Comparison of ENCODE assay signal across 9 cellular contexts in genomic region chr14:20631821-20632389, GRCh38. TPM values are rescaled to one million over a fixed set of nuclear protein-coding genes. Genes with fewer than 3 reads are reported as not detected.
DNase-seq lines count a peak whose midpoint lies in the region; ATAC-seq, FAIRE-seq and TF ChIP-seq lines count a peak whose summit lies in the region.
"Had no signal": no experiment of that assay in that cellular context is flagged by ENCODE, and none has a peak within 500 bp of the region (broad histone marks: within the 10 kb centered on the region; RNA-seq: fewer than 3 reads in every experiment).

No MANE protein-coding gene starts in this region.

- H3K4me2 ChIP-seq in mammary epithelial cell (ENCODE audit: insufficient read depth, low read depth, low read length): peak overlapping the region; percentile 89

- peak overlapping the region; percentile 75 for H3K4me3 Mint-ChIP-seq in stimulated activated effector memory CD8-positive, alpha-beta T cell treated with anti-CD3 and anti-CD28 coated beads, Interleukin-12 subunit alpha, Interleukin-12 subunit beta, amount 100 ng/mL, for 72 hours

- peak overlapping the region; percentile 68 for H2AFZ ChIP-seq in mammary epithelial cell (ENCODE audit: low read depth, low read length)

- no peak overlapping the region for H3K9ac ChIP-seq in mammary epithelial cell (ENCODE audit: insufficient read depth, low read length)
- no peak overlapping the region for H3K9ac ChIP-seq in kidney (ENCODE audit: low read length in 2 of 2)

- DNase-seq in NCI-H1105 treated with DMSO at 0.1 percent for 48 hours (lab: John Stamatoyannopoulos, UW) (peak; percentile 34), NCI-H1105 (lab: John Stamatoyannopoulos, UW) (no peak), NCI-H748 treated with DMSO at 0.1 percent for 48 hours (lab: John Stamatoyannopoulos, UW) (peak; percentile 33), mammary epithelial cell (peak; percentile 64), kidney (peak; percentile 83), NK-92 (lab: John Stamatoyannopoulos, UW; ENCODE audit: unreplicated experiment) (no peak), globus pallidus (ENCODE audit: low spot score) (no peak)
- no peak for DNase-seq in stimulated activated effector memory CD8-positive, alpha-beta T cell treated with anti-CD3 and anti-CD28 coated beads, Interleukin-12 subunit alpha, Interleukin-12 subunit beta, amount 100 ng/mL, for 72 hours (ENCODE audit: low spot score in 2 of 2)

- H3K27ac Mint-ChIP-seq in stimulated activated effector memory CD8-positive, alpha-beta T cell treated with anti-CD3 and anti-CD28 coated beads, Interleukin-12 subunit alpha, Interleukin-12 subunit beta, amount 100 ng/mL, for 72 hours: peak overlapping the region; percentile 97

- H3K9me3 Mint-ChIP-seq in stimulated activated effector memory CD8-positive, alpha-beta T cell treated with anti-CD3 and anti-CD28 coated beads, Interleukin-12 subunit alpha, Interleukin-12 subunit beta, amount 100 ng/mL, for 72 hours: no peaks in the 10 kb centered on the region

- no peaks in the 10 kb centered on the region for H3K79me2 ChIP-seq in mammary epithelial cell (ENCODE audit: insufficient read depth, low read length)

- peaks cover 37% of the 10 kb centered on the region for H3K36me3 Mint-ChIP-seq in stimulated activated effector memory CD8-positive, alpha-beta T cell treated with anti-CD3 and anti-CD28 coated beads, Interleukin-12 subunit alpha, Interleukin-12 subunit beta, amount 100 ng/mL, for 72 hours

- no peak overlapping the region for H3K27ac ChIP-seq in mammary epithelial cell (ENCODE audit: insufficient read depth, low read depth, low read length)
- no peak overlapping the region for H3K27ac ChIP-seq in kidney (ENCODE audit: low read depth in 2 of 2, low read length in 2 of 2)
- H3K27ac ChIP-seq: C4-2B had no signal

- no peak for FAIRE-seq in kidney (lab: Jason Lieb, UNC)

- no peaks in the 10 kb centered on the region for H3K9me3 ChIP-seq in mammary epithelial cell (replicated peaks; ENCODE audit: insufficient read depth, low read length)
- H3K9me3 ChIP-seq in kidney (ENCODE audit: control insufficient read depth in 1 of 2, low read length in 2 of 2): no peaks in the 10 kb centered on the region

- dilution Hi-C loops in mammary epithelial cell (cut with HindIII; ENCODE audit: low sequenced_read_pairs): no loop called here

- H3K4me3 ChIP-seq in mammary epithelial cell (replicated peaks in 1 of 3; ENCODE audit: insufficient read depth in 1 of 3, low read depth in 2 of 3, low read length in 3 of 3): peak overlapping the region; percentile 11 to 55 (median 53)
- peak overlapping the region; percentile 40 to 56 for H3K4me3 ChIP-seq in kidney (ENCODE audit: low read length in 2 of 2)

- no peaks in the 10 kb centered on the region for H4K20me1 ChIP-seq in mammary epithelial cell (ENCODE audit: insufficient read depth, low read length)

- WGBS in mammary epithelial cell (ENCODE audit: low coverage, missing lambda C conversion rate): 4% methylated on average over 10 of the region's 19 CpGs

- no peaks in the 10 kb centered on the region for H3K27me3 ChIP-seq in mammary epithelial cell (ENCODE audit: insufficient read depth, low read length)

- H3K4me1 ChIP-seq in mammary epithelial cell (ENCODE audit: insufficient read depth, low read length): peaks cover 19% of the 10 kb centered on the region
- H3K4me1 ChIP-seq in kidney (ENCODE audit: control insufficient read depth in 1 of 2, insufficient read depth in 1 of 2, low read depth in 1 of 2, low read length in 2 of 2): peaks cover 2 to 11% of the 10 kb centered on the region in 2 donors

- intact Hi-C loops in mammary epithelial cell (cut with micrococcal nuclease) (loop anchor here (1.0 to 5.0 kb wide), 4 partner anchors 19 to 410 kb away; partner anchors contain the start of gene RNASE7), kidney (cut with DNase I) (no loop called here)

- CTCF ChIA-PET in mammary epithelial cell (lab: Charles Lee; ENCODE audit: low non-redundant PET): no interaction called here

- in situ Hi-C loops in mammary epithelial cell (cut with MboI; ENCODE audit: low sequenced_read_pairs in 2 of 2): no loop called here

- BruUV-seq in mammary epithelial cell (replicated peaks; lab: Mats Ljungman, UMichigan): no TSS peak

- peak; percentile 3 for ATAC-seq in stimulated activated effector memory CD8-positive, alpha-beta T cell treated with anti-CD3 and anti-CD28 coated beads, Interleukin-12 subunit alpha, Interleukin-12 subunit beta, amount 100 ng/mL, for 72 hours

- peaks cover 64% of the 10 kb centered on the region for H3K4me1 Mint-ChIP-seq in stimulated activated effector memory CD8-positive, alpha-beta T cell treated with anti-CD3 and anti-CD28 coated beads, Interleukin-12 subunit alpha, Interleukin-12 subunit beta, amount 100 ng/mL, for 72 hours

- TF ChIP-seq CTCF in mammary epithelial cell (conservative IDR thresholded peaks at IDR 0.05 in 1 of 2, IDR thresholded peaks at IDR 0.05 in 1 of 2; ENCODE audit: extremely low read depth in 1 of 2, insufficient read depth in 1 of 2, low read depth in 1 of 2, low read length in 2 of 2) (no peak), kidney (IDR thresholded peaks at IDR 0.05; ENCODE audit: borderline replicate concordance, extremely low read depth, insufficient read depth) (no peak)

- H3K36me3 ChIP-seq in mammary epithelial cell (ENCODE audit: insufficient read depth, low read length) (no peaks in the 10 kb centered on the region), kidney (ENCODE audit: control insufficient read depth in 1 of 2, insufficient read depth in 2 of 2, low read length in 2 of 2) (no peaks in the 10 kb centered on the region)

RNA-seq across cellular contexts. Expression of gene OR6S1, which starts 9.6 kb away (rescaled TPM):
- total RNA-seq in mammary epithelial cell (not detected), kidney (not detected)
- polyA plus RNA-seq in mammary epithelial cell (not detected), kidney (ENCODE audit: insufficient read depth, low read depth, low replicate concordance) (not detected)
- not detected for polyA minus RNA-seq in mammary epithelial cell

RNA-seq across cellular contexts. Expression of gene RNASE12, which starts 40.7 kb away (rescaled TPM):
- total RNA-seq in mammary epithelial cell (not detected), kidney (not detected)
- polyA plus RNA-seq in mammary epithelial cell (not detected), kidney (ENCODE audit: insufficient read depth, low read depth, low replicate concordance) (not detected)
- not detected for polyA minus RNA-seq in mammary epithelial cell

RNA-seq across cellular contexts. Expression of gene RNASE11, which starts 44.1 kb away (rescaled TPM):
- total RNA-seq in mammary epithelial cell (not detected), kidney (not detected)
- polyA plus RNA-seq in mammary epithelial cell (not detected), kidney (ENCODE audit: insufficient read depth, low read depth, low replicate concordance) (not detected)
- not detected for polyA minus RNA-seq in mammary epithelial cell

RNA-seq across cellular contexts. Expression of gene RNASE4, which starts 52.5 kb away (rescaled TPM):
- total RNA-seq in mammary epithelial cell (10 to 100 TPM in 1 of 2 donors, 1 to 10 TPM in 1; 2.7 to 10.3 TPM), kidney (22.8 TPM)
- polyA plus RNA-seq in mammary epithelial cell (8.5 TPM), kidney (ENCODE audit: insufficient read depth, low read depth, low replicate concordance) (40.4 TPM)
- polyA minus RNA-seq in mammary epithelial cell: not detected

RNA-seq across cellular contexts. Expression of gene ANG, which starts 56.7 kb away (rescaled TPM):
- total RNA-seq in mammary epithelial cell: 1 to 10 TPM; 2.5 to 3.7 TPM
- polyA plus RNA-seq in mammary epithelial cell: 4.1 TPM
- polyA minus RNA-seq in mammary epithelial cell: not detected
- total RNA-seq in kidney: 19.4 TPM
- 24.5 TPM for polyA plus RNA-seq in kidney (ENCODE audit: insufficient read depth, low read depth, low replicate concordance)

Comparison
In these comparisons a context has a peak if more than half of its experiments do, and no peak if none do; other contexts are left out.
1. DNase-seq: peak in NCI-H1105 treated with DMSO at 0.1 percent for 48 hours (single experiment), NCI-H748 treated with DMSO at 0.1 percent for 48 hours (single experiment), mammary epithelial cell (single experiment) and kidney (single experiment); none in NCI-H1105 (single experiment), stimulated activated effector memory CD8-positive, alpha-beta T cell treated with anti-CD3 and anti-CD28 coated beads, Interleukin-12 subunit alpha, Interleukin-12 subunit beta, amount 100 ng/mL, for 72 hours (0 of 2), NK-92 (single experiment) and globus pallidus (single experiment).